Comparison of ENCODE assay signal across 8 cellular contexts in genomic region chr6:118509009-118509617, GRCh38. TPM values are rescaled to one million over a fixed set of nuclear protein-coding genes. Genes with fewer than 3 reads are reported as not detected.
DNase-seq lines count a peak whose midpoint lies in the region; ATAC-seq, FAIRE-seq and TF ChIP-seq lines count a peak whose summit lies in the region.

No MANE protein-coding gene starts in this region.

- H3K4me3 ChIP-seq in BE2C (ENCODE audit: low read depth, low read length) (no peak overlapping the region), H7 (ENCODE audit: insufficient read depth, low read depth, low read length) (no peak overlapping the region)

- no peaks in the 10 kb centered on the region for H3K9me3 Mint-ChIP-seq in stimulated activated naive CD8-positive, alpha-beta T cell treated with anti-CD3 and anti-CD28 coated beads, Interleukin-15, amount 100 ng/mL, for 72 hours

- no peaks in the 10 kb centered on the region for H3K36me3 ChIP-seq in BE2C
- no peaks in the 10 kb centered on the region for H3K36me3 ChIP-seq in H7 (replicated peaks; ENCODE audit: control insufficient read depth, insufficient read depth, low read length)

- DNase-seq in BE2C, result peak; percentile 40
- DNase-seq in H7, result peak; percentile 13
- no peak for DNase-seq in RCC 7860 (ENCODE audit: low spot score)
- DNase-seq in fibroblast of the conjunctiva (ENCODE audit: low read depth), result peak; percentile 17
- peak; percentile 31 for DNase-seq in smooth muscle cell of the brain vasculature (ENCODE audit: low read depth, low spot score)
- no peak for DNase-seq in stimulated activated naive CD8-positive, alpha-beta T cell treated with anti-CD3 and anti-CD28 coated beads, Interleukin-15, amount 100 ng/mL, for 72 hours

- FAIRE-seq in RCC 7860 (lab: Jason Lieb, UNC), result peak; percentile 36

- H3K27me3 ChIP-seq in BE2C, result no peaks in the 10 kb centered on the region
- no peaks in the 10 kb centered on the region for H3K27me3 ChIP-seq in H7 (ENCODE audit: control insufficient read depth, insufficient read depth, low read length)

- peak; percentile 86 for TF ChIP-seq CTCF in BE2C (IDR thresholded peaks at IDR 0.05; ENCODE audit: low read depth, low read length)

- no peak overlapping the region for H3K4me3 Mint-ChIP-seq in stimulated activated naive CD8-positive, alpha-beta T cell treated with anti-CD3 and anti-CD28 coated beads, Interleukin-15, amount 100 ng/mL, for 72 hours

- H3K4me1 ChIP-seq in BE2C, result no peaks in the 10 kb centered on the region

- no peaks in the 10 kb centered on the region for H3K9me3 ChIP-seq in BE2C

- no peaks in the 10 kb centered on the region for H3K27me3 Mint-ChIP-seq in stimulated activated naive CD8-positive, alpha-beta T cell treated with anti-CD3 and anti-CD28 coated beads, Interleukin-15, amount 100 ng/mL, for 72 hours

- H3K4me1 Mint-ChIP-seq in stimulated activated naive CD8-positive, alpha-beta T cell treated with anti-CD3 and anti-CD28 coated beads, Interleukin-15, amount 100 ng/mL, for 72 hours, result peaks cover 25% of the 10 kb centered on the region

- no peak overlapping the region for H3K27ac Mint-ChIP-seq in stimulated activated naive CD8-positive, alpha-beta T cell treated with anti-CD3 and anti-CD28 coated beads, Interleukin-15, amount 100 ng/mL, for 72 hours

- ATAC-seq in HG02870 (IDR thresholded peaks at IDR 0.05; ENCODE audit: unreplicated experiment) (no peak), HG03457 (IDR thresholded peaks at IDR 0.05; ENCODE audit: unreplicated experiment) (no peak)
- ATAC-seq in stimulated activated naive CD8-positive, alpha-beta T cell treated with anti-CD3 and anti-CD28 coated beads, Interleukin-15, amount 100 ng/mL, for 72 hours, result no peak

RNA-seq across cellular contexts. Expression of gene PLN, which starts 39.0 kb away (rescaled TPM):
- not detected for polyA plus RNA-seq in BE2C (2012; ENCODE audit: insufficient read depth, insufficient read length, low read depth)
- not detected in 2 replicates for total RNA-seq in H7 (2014; rRNA removed; shearing (Covaris generic))

Comparison
In these comparisons a context has a peak if more than half of its experiments do, and no peak if none do; other contexts are left out.
1. DNase-seq: peak in BE2C (single experiment), H7 (single experiment), fibroblast of the conjunctiva (single experiment) and smooth muscle cell of the brain vasculature (single experiment); none in RCC 7860 (single experiment) and stimulated activated naive CD8-positive, alpha-beta T cell treated with anti-CD3 and anti-CD28 coated beads, Interleukin-15, amount 100 ng/mL, for 72 hours (0 of 2).